In genomic region chr6:105594821-105595220, GRCh38 we compare ENCODE assay signal across 29 cellular contexts.
A peak's percentile ranks its signal among the peaks of the same experiment; 100 is the strongest.
DNase-seq lines count a peak whose midpoint lies in the region; ATAC-seq, FAIRE-seq and TF ChIP-seq lines count a peak whose summit lies in the region.
"Had no signal": no experiment of that assay in that cellular context is flagged by ENCODE, and none has a peak within 500 bp of the region (broad histone marks: within the 10 kb centered on the region; RNA-seq: fewer than 3 reads in every experiment).

No MANE protein-coding gene starts in this region.

- TF ChIP-seq POLR2A in A549 (IDR thresholded peaks at IDR 0.05; ENCODE audit: low read length) (no peak), Peyer's patch (IDR thresholded peaks at IDR 0.05) (no peak)

- H3K4me1 ChIP-seq in A549 (peaks cover 96% of the 10 kb centered on the region), KMS-11 (ENCODE audit: low read depth, poor library complexity, severe bottlenecking) (peaks cover 85% of the 10 kb centered on the region), Peyer's patch (peaks cover 0 to 19% (median 0%) of the 10 kb centered on the region in 4 donors)
- H3K4me1 ChIP-seq: testis had no signal

- in situ Hi-C loops in astrocyte of the spinal cord (cut with HindIII; ENCODE audit: low sequenced_read_pairs): no loop called here
- in situ Hi-C loops in ACHN (cut with HindIII; ENCODE audit: low pct_ligation_motif_present, low pct_unique_long_range_greater_than_20kb, low sequenced_read_pairs): no loop called here

- peak in 1 of 2 experiments; percentile 19; a peak in 2 of 6 replicates for ATAC-seq in A549
- ATAC-seq: naive thymus-derived CD8-positive, alpha-beta T cell; right cardiac atrium; stimulated activated naive CD8-positive, alpha-beta T cell treated with anti-CD3 and anti-CD28 coated beads, Interleukin-15, Interleukin-2, amounts not matched to agents 100 U/mL and 50 U/mL, for 24 hours had no signal

- no peaks in the 10 kb centered on the region for H3K27me3 ChIP-seq in KMS-11 (ENCODE audit: insufficient read depth, low read depth)
- H3K27me3 ChIP-seq in WERI-Rb-1 (ENCODE audit: insufficient read depth, low read depth, severe bottlenecking): no peaks in the 10 kb centered on the region
- no peaks in the 10 kb centered on the region for H3K27me3 ChIP-seq in Peyer's patch
- H3K27me3 ChIP-seq: spleen, testis, uterus had no signal

- WGBS in A549 (ENCODE audit: missing lambda C conversion rate): 68% methylated on average over 4 of the region's 4 CpGs

- H3K36me3 ChIP-seq in KMS-11 (ENCODE audit: insufficient read depth) (no peaks in the 10 kb centered on the region), WERI-Rb-1 (no peaks in the 10 kb centered on the region), Peyer's patch (no peaks in the 10 kb centered on the region)
- H3K36me3 ChIP-seq: spleen, uterus had no signal

- FAIRE-seq in A549 (lab: Jason Lieb, UNC) (no peak), HTR-8/SVneo (lab: Jason Lieb, UNC) (no peak)
- FAIRE-seq: GM18507, kidney had no signal

- H3K9me3 ChIP-seq in A549 (no peaks in the 10 kb centered on the region), WERI-Rb-1 (ENCODE audit: severe bottlenecking) (no peaks in the 10 kb centered on the region), Peyer's patch (no peaks in the 10 kb centered on the region)
- H3K9me3 ChIP-seq: spleen, testis, uterus had no signal

- H3K79me2 ChIP-seq in KMS-11 (ENCODE audit: insufficient read depth, low read depth): no peaks in the 10 kb centered on the region

- no peak for TF ChIP-seq RAD21 in A549 (conservative IDR thresholded peaks at IDR 0.05 in 1 of 2, IDR thresholded peaks at IDR 0.05 in 1 of 2)

- H3K4me3 ChIP-seq in A549 (no peak overlapping the region), KMS-11 (IDR thresholded peaks at IDR 0.05; ENCODE audit: insufficient read depth, low read depth, low read length) (no peak overlapping the region), astrocyte of the spinal cord (ENCODE audit: low read depth, low read length) (no peak overlapping the region), fibroblast of pulmonary artery (replicated peaks; ENCODE audit: low read depth, low read length) (no peak overlapping the region), WERI-Rb-1 (ENCODE audit: low read depth, low read length) (no peak overlapping the region), Peyer's patch (no peak overlapping the region)
- H3K4me3 ChIP-seq: spleen, testis, uterus had no signal

- no peaks in the 10 kb centered on the region for H4K20me1 ChIP-seq in KMS-11 (ENCODE audit: insufficient read depth)

- H3K4me2 ChIP-seq in A549 (peak overlapping the region; percentile 51), KMS-11 (peak overlapping the region; percentile 45; the same call in 1 of the 2 replicates)

- DNase-seq in A549 (ENCODE audit: low read depth in 1 of 2, low spot score in 1 of 2): peak in 1 of 2 experiments; percentile 58
- peak; percentile 57 for DNase-seq in astrocyte of the spinal cord (ENCODE audit: low read depth, low spot score)
- DNase-seq in fibroblast of pulmonary artery (ENCODE audit: low read depth): peak; percentile 7
- no peak for DNase-seq in WERI-Rb-1
- DNase-seq in HTR-8/SVneo (ENCODE audit: insufficient read length, low spot score): no peak
- DNase-seq in Peyer's patch: no peak
- DNase-seq in ACHN: no peak
- DNase-seq: 8988T; activated CD4-positive, alpha-beta memory T cell treated with anti-CD3 and anti-CD28 coated beads for 36 hours; activated CD4-positive, alpha-beta T cell treated with anti-CD3 and anti-CD28 coated beads for 1 hour; activated naive CD4-positive, alpha-beta T cell treated with Interleukin-2 at 50 U/mL for 16 hours; CD4-positive, alpha-beta T cell; effector CD4-positive, alpha-beta T cell; H7; Karpas-422; kidney; naive thymus-derived CD8-positive, alpha-beta T cell; NCI-H146; NCI-H2107; NCI-H446 treated with DMSO at 0.1 percent for 48 hours; right cardiac atrium; spleen; stimulated activated CD4-positive, alpha-beta T cell treated with anti-CD3 and anti-CD28 coated beads, Interleukin-2, amount 100 ng/mL, for 24 hours; stimulated activated naive CD8-positive, alpha-beta T cell treated with anti-CD3 and anti-CD28 coated beads, Interleukin-15, Interleukin-2, amounts not matched to agents 100 U/mL and 50 U/mL, for 24 hours; T-helper 2 cell; testis; uterus had no signal

- no peak overlapping the region for H3K9ac ChIP-seq in KMS-11

- CTCF ChIA-PET in A549 (lab: Yijun Ruan, JAX): no interaction called here

- POLR2A ChIA-PET in A549 (lab: Yijun Ruan, JAX): interaction anchor here (2.0 kb wide), 1 partner anchor 491 kb away, joined by 4 read pairs; the partner anchor contains the start of gene PRDM1

- TF ChIP-seq CTCF in A549 (IDR thresholded peaks at IDR 0.05) (no peak), KMS-11 (conservative IDR thresholded peaks at IDR 0.05; ENCODE audit: low read depth, low read length) (no peak), astrocyte of the spinal cord (IDR thresholded peaks at IDR 0.05; ENCODE audit: low read depth, low read length) (no peak), fibroblast of pulmonary artery (IDR thresholded peaks at IDR 0.05; ENCODE audit: low read length, missing control alignments) (no peak), WERI-Rb-1 (IDR thresholded peaks at IDR 0.05; ENCODE audit: low read depth, low read length) (no peak), Peyer's patch (IDR thresholded peaks at IDR 0.05) (no peak)

- no peak overlapping the region for H2AFZ ChIP-seq in KMS-11 (ENCODE audit: low read depth)

- H3K27ac ChIP-seq in A549 (peak overlapping the region; percentile 98 to 99), KMS-11 (no peak overlapping the region), WERI-Rb-1 (no peak overlapping the region), Peyer's patch (no peak overlapping the region)
- H3K27ac ChIP-seq: spleen, testis had no signal

- no peak for TF ChIP-seq EP300 in A549 (IDR thresholded peaks at IDR 0.05)

TF ChIP-seq in A549, 52 proteins besides CTCF, POLR2A, EP300 and RAD21:
- TF ChIP-seq RFX5 (IDR thresholded peaks at IDR 0.05) (no peak), MAFK (IDR thresholded peaks at IDR 0.05; ENCODE audit: partially characterized antibody) (no peak), FOSL2 (IDR thresholded peaks at IDR 0.05) (no peak), FOSL2 (CRISPR knock-in tag; IDR thresholded peaks at IDR 0.05) (peak; percentile 47), ZFP36 (IDR thresholded peaks at IDR 0.05; ENCODE audit: borderline replicate concordance, partially characterized antibody) (no peak), ATOH8 (CRISPR knock-in tag; IDR thresholded peaks at IDR 0.05; ENCODE audit: low read depth) (no peak), NR3C1 (IDR thresholded peaks at IDR 0.05) (no peak)

Comparison
In these comparisons a context has a peak if more than half of its experiments do, and no peak if none do; other contexts are left out.
1. DNase-seq: peak in astrocyte of the spinal cord (single experiment) and fibroblast of pulmonary artery (single experiment); none in WERI-Rb-1 (single experiment), HTR-8/SVneo (single experiment), Peyer's patch (0 of 3) and ACHN (single experiment).
2. H3K27ac ChIP-seq: peak in A549 (2 of 2); none in KMS-11 (single experiment), WERI-Rb-1 (single experiment) and Peyer's patch (0 of 4).